ENCODE assay signal across 1 cellular context in the genomic region with DNA sequence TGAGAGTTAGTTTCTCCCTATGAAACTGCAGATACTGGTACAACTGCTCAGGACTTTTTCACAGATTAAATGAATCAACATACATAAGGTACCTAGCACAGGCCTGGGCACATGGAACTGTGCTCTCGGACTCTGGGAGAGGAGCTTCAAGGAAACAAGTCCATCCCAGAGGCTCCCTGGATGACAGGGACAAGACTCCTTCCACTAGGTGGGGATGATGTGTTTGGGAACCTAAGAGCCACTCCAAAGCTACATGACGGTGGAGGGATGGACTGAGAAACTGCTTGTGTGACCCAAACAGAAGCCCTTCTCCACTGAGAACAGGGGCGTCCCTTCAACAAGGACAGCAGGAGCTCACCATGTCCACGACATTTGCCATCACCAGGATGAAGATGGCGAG.
TF ChIP-seq lines count a peak whose summit lies in the region.

No MANE protein-coding gene starts in this region.

TF ChIP-seq in HCT116, 20 proteins besides CTCF, POLR2A, EP300 and RAD21 (continued from another document):
- TF ChIP-seq, protein P1, sequence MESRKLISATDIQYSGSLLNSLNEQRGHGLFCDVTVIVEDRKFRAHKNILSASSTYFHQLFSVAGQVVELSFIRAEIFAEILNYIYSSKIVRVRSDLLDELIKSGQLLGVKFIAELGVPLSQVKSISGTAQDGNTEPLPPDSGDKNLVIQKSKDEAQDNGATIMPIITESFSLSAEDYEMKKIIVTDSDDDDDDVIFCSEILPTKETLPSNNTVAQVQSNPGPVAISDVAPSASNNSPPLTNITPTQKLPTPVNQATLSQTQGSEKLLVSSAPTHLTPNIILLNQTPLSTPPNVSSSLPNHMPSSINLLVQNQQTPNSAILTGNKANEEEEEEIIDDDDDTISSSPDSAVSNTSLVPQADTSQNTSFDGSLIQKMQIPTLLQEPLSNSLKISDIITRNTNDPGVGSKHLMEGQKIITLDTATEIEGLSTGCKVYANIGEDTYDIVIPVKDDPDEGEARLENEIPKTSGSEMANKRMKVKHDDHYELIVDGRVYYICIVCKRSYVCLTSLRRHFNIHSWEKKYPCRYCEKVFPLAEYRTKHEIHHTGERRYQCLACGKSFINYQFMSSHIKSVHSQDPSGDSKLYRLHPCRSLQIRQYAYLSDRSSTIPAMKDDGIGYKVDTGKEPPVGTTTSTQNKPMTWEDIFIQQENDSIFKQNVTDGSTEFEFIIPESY (IDR thresholded peaks at IDR 0.05; ENCODE audit: extremely low read depth, insufficient replicate concordance, low read length), result no peak
- TF ChIP-seq CEBPB (IDR thresholded peaks at IDR 0.05; ENCODE audit: low read depth) (no peak), POLR2AphosphoS5 (IDR thresholded peaks at IDR 0.05; ENCODE audit: low read depth, low read length) (no peak), TCF7L2 (IDR thresholded peaks at IDR 0.05; ENCODE audit: borderline replicate concordance, extremely low read depth, insufficient read depth, insufficient read length) (no peak), SP1 (IDR thresholded peaks at IDR 0.05; ENCODE audit: low read depth) (no peak), FOSL1 (IDR thresholded peaks at IDR 0.05; ENCODE audit: low read depth) (no peak), SIN3A (IDR thresholded peaks at IDR 0.05; ENCODE audit: low read depth) (no peak), CBX3 (IDR thresholded peaks at IDR 0.05; ENCODE audit: low read depth) (no peak), ZFX (IDR thresholded peaks at IDR 0.05) (no peak), ZNF274 (IDR thresholded peaks at IDR 0.05; ENCODE audit: low read depth, low read length) (no peak), EGR1 (IDR thresholded peaks at IDR 0.05; ENCODE audit: low read depth) (no peak), ELF1 (IDR thresholded peaks at IDR 0.05; ENCODE audit: borderline replicate concordance, low read depth) (no peak)
TF ChIP-seq in HCT116: peak in this region for 0.
